ENCODE assay signal across 29 cellular contexts in the genomic region with DNA sequence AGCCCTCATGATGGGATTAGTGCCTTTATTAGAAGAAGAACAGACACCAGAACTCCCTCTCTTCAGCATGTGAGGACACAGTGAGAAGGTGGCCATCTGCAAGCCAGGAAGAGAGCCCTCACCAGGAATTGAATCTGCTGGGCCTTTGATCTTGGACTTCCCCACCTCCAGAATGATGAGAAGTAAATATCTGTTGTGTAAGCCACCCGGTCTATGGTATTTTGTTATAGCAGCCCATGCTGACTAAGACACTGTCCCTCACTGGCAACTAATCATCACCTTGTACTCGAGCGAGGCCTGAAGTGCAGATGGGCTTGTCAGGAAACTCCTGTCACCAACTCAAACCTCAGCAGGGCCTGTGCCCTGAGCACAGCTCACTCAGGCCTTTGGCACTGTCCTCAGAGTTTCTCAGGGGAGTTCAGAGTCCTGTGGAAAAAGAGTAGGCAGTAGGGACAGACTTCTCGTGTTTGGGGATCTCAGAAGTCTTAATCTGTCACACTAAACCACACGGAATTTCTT.
"Had no signal": no experiment of that assay in that cellular context is flagged by ENCODE, and none has a peak within 500 bp of the region (broad histone marks: within the 10 kb centered on the region; RNA-seq: fewer than 3 reads in every experiment).

No MANE protein-coding gene starts in this region.

- H3K4me1 Mint-ChIP-seq: naive thymus-derived CD4-positive, alpha-beta T cell had no signal

- H3K27ac Mint-ChIP-seq: naive thymus-derived CD4-positive, alpha-beta T cell; nephron had no signal

- FAIRE-seq: islet of Langerhans, kidney, pancreas had no signal

- H3K27ac ChIP-seq: left lung, pancreas, prostate gland, sigmoid colon, stomach, testis, thyroid gland, transverse colon, upper lobe of left lung, vagina had no signal

- DNase-seq: head of caudate nucleus; hippocampal formation; kidney; left colon; left lung; midbrain; mucosa of descending colon; naive thymus-derived CD4-positive, alpha-beta T cell; nucleus accumbens; pancreas; posterior cingulate gyrus; retina; right cardiac atrium; sigmoid colon; stimulated activated CD4-positive, alpha-beta T cell treated with anti-CD3 and anti-CD28 coated beads, Interleukin-1b, Interleukin-23, amount 100 ng/mL, for 48 hours; stimulated activated CD4-positive, alpha-beta T cell treated with anti-CD3 and anti-CD28 coated beads, Interleukin-2, amount 100 ng/mL, for 48 hours; stimulated activated naive CD8-positive, alpha-beta T cell treated with anti-CD3 and anti-CD28 coated beads, Interleukin-15, Interleukin-2, amounts not matched to agents 100 U/mL and 50 U/mL, for 24 hours; stomach; testis; thyroid gland; transverse colon; upper lobe of left lung had no signal

- H3K36me3 Mint-ChIP-seq: naive thymus-derived CD4-positive, alpha-beta T cell had no signal

- ATAC-seq: left colon; left lung; mucosa of descending colon; naive thymus-derived CD4-positive, alpha-beta T cell; pancreas; right cardiac atrium; stimulated activated naive CD8-positive, alpha-beta T cell treated with anti-CD3 and anti-CD28 coated beads, Interleukin-15, Interleukin-2, amounts not matched to agents 100 U/mL and 50 U/mL, for 24 hours had no signal

- H3K4me3 Mint-ChIP-seq: naive thymus-derived CD4-positive, alpha-beta T cell; nephron; neural crest cell had no signal

- H3K36me3 ChIP-seq: left lung, pancreas, prostate gland, sigmoid colon, stomach, thyroid gland, transverse colon, upper lobe of left lung, vagina had no signal

- H3K27me3 ChIP-seq: left lung, pancreas, sigmoid colon, stomach, testis, thyroid gland, transverse colon, upper lobe of left lung, vagina had no signal

- H3K9me3 Mint-ChIP-seq: nephron had no signal

- H3K4me2 ChIP-seq: smooth muscle cell had no signal

- H3K4me1 ChIP-seq: left lung, pancreas, testis had no signal

- H3K4me3 ChIP-seq: left lung, lung, mucosa of descending colon, pancreas, prostate gland, sigmoid colon, smooth muscle cell, stomach, testis, thyroid gland, transverse colon, upper lobe of left lung, vagina had no signal

- H3K9me3 ChIP-seq: left lung, mucosa of descending colon, pancreas, prostate gland, sigmoid colon, stomach, testis, thyroid gland, transverse colon, upper lobe of left lung, vagina had no signal
